ENCODE assay signal across 24 cellular contexts in genomic region chr7:22216309-22216708, GRCh38.
DNase-seq lines count a peak whose midpoint lies in the region; ATAC-seq, FAIRE-seq and TF ChIP-seq lines count a peak whose summit lies in the region.
"Had no signal": no experiment of that assay in that cellular context is flagged by ENCODE, and none has a peak within 500 bp of the region (broad histone marks: within the 10 kb centered on the region; RNA-seq: fewer than 3 reads in every experiment).

No MANE protein-coding gene starts in this region.

- no peak for TF ChIP-seq RAD21 in HepG2 (CRISPR knock-in tag; IDR thresholded peaks at IDR 0.05)

- H3K27ac ChIP-seq in left ventricle myocardium inferior (replicated peaks) (peak overlapping the region; percentile 90), HepG2 (ENCODE audit: extremely low read length, insufficient read depth, low read length) (no peak overlapping the region), small intestine (ENCODE audit: low read depth in 1 of 2, low read length in 1 of 2) (no peak overlapping the region), aorta (ENCODE audit: low read depth in 1 of 2, low read length in 2 of 2) (peak overlapping the region; percentile 89 to 90)

- H2AFZ ChIP-seq in HepG2 (ENCODE audit: low read length) = no peak overlapping the region

- CTCF ChIA-PET in HepG2 (lab: Yijun Ruan, JAX; ENCODE audit: low intra/inter-chr PET ratio, low total read pairs) = no interaction called here

- H3K27me3 ChIP-seq in left ventricle myocardium inferior (ENCODE audit: low read depth) (no peaks in the 10 kb centered on the region), HepG2 (ENCODE audit: control insufficient read depth in 1 of 2, insufficient read depth in 2 of 2, low read length in 2 of 2) (no peaks in the 10 kb centered on the region), small intestine (ENCODE audit: control insufficient read depth in 2 of 2, insufficient read depth in 2 of 2, low read length in 2 of 2) (no peaks in the 10 kb centered on the region), aorta (ENCODE audit: control insufficient read depth in 1 of 2, insufficient read depth in 2 of 2, low read length in 1 of 2) (no peaks in the 10 kb centered on the region)
- H3K27me3 ChIP-seq: MG63, thyroid gland had no signal

- TF ChIP-seq EP300 in HepG2 (IDR thresholded peaks at IDR 0.05; ENCODE audit: low read depth in 2 of 2, low read length in 2 of 2) = no peak
- TF ChIP-seq EP300 in HepG2 (CRISPR knock-in tag; IDR thresholded peaks at IDR 0.05; ENCODE audit: borderline replicate concordance) = no peak

- FAIRE-seq in HepG2 (lab: Jason Lieb, UNC) (no peak), small intestine (lab: Jason Lieb, UNC) (no peak)
- FAIRE-seq: A204.1, astrocyte had no signal

- WGBS in HepG2 (ENCODE audit: low lambda C conversion rate) = 50% methylated on average over 1 of the region's 1 CpG
- WGBS in small intestine, 3 donors = 7 to 47% (median 22%) methylated on average over 1 of the region's 1 CpG
- 7 to 10% methylated on average over 1 of the region's 1 CpG for WGBS in aorta, 2 donors

- no peak for ATAC-seq in left cardiac atrium
- ATAC-seq in HepG2 = peak; percentile 72
- no peak for ATAC-seq in aorta (ENCODE audit: low FRiP score)
- ATAC-seq: activated naive CD4-positive, alpha-beta T cell treated with anti-CD3 and anti-CD28 coated beads, Interleukin-2, amount 50 U/mL, for 72 hours; CD8-positive, alpha-beta T cell; stimulated activated effector memory CD8-positive, alpha-beta T cell treated with anti-CD3 and anti-CD28 coated beads, Interleukin-12 subunit alpha, Interleukin-12 subunit beta, amount 100 ng/mL, for 72 hours had no signal

- no peak for TF ChIP-seq CTCF in left ventricle myocardium inferior (IDR thresholded peaks at IDR 0.05; ENCODE audit: borderline replicate concordance)
- TF ChIP-seq CTCF in HepG2 (CRISPR knock-in tag; IDR thresholded peaks at IDR 0.05) = no peak

- no peak overlapping the region for H3K9ac ChIP-seq in HepG2 (ENCODE audit: insufficient read depth, low read depth, low read length)

- TF ChIP-seq POLR2A in HepG2 (IDR thresholded peaks at IDR 0.05; ENCODE audit: insufficient read depth in 1 of 2, low read depth in 2 of 2, low read length in 2 of 2) = no peak

- POLR2A ChIA-PET in HepG2 (lab: Yijun Ruan, JAX) = no interaction called here

- H3K4me3 ChIP-seq in left ventricle myocardium inferior (peak overlapping the region; percentile 66), HepG2 (replicated peaks in 1 of 3; ENCODE audit: insufficient read depth in 1 of 3, low read depth in 2 of 3, low read length in 3 of 3) (no peak overlapping the region), small intestine (ENCODE audit: low read depth in 1 of 2, low read length in 2 of 2) (no peak overlapping the region), aorta (ENCODE audit: low read length in 2 of 2) (no peak overlapping the region)
- H3K4me3 ChIP-seq: MG63, prostate gland, smooth muscle cell, thyroid gland had no signal

- H4K20me1 ChIP-seq in HepG2 (ENCODE audit: insufficient read depth, low read length) = no peaks in the 10 kb centered on the region; the same call in 1 of the 2 replicates

- intact Hi-C loops in left ventricle myocardium inferior (cut with micrococcal nuclease) (no loop called here), left cardiac atrium (cut with DNase I) (loop anchor here in 1 of 2 donors (5.0 kb wide), 1 partner anchor 89 kb away; no protein-coding TSS in a partner anchor), HepG2 (cut with micrococcal nuclease; ENCODE audit: unreplicated experiment) (no loop called here), aorta (cut with DNase I) (no loop called here)

- H3K4me1 ChIP-seq in left ventricle myocardium inferior (peaks cover 75% of the 10 kb centered on the region), HepG2 (ENCODE audit: insufficient read depth, low read length) (peaks cover 29% of the 10 kb centered on the region), small intestine (ENCODE audit: control insufficient read depth in 2 of 2, insufficient read depth in 1 of 2, low read depth in 1 of 2, low read length in 1 of 2) (no peaks in the 10 kb centered on the region), aorta (ENCODE audit: control insufficient read depth in 1 of 2, insufficient read depth in 2 of 2, low read length in 2 of 2) (peaks cover 5 to 28% of the 10 kb centered on the region in 2 donors)
- H3K4me1 ChIP-seq: prostate gland, thyroid gland had no signal

- H3K79me2 ChIP-seq in HepG2 (ENCODE audit: insufficient read depth, low read length) = no peaks in the 10 kb centered on the region

- H3K9me3 ChIP-seq in left ventricle myocardium inferior (replicated peaks) = no peaks in the 10 kb centered on the region
- H3K9me3 ChIP-seq in HepG2 (ENCODE audit: low read length) = no peaks in the 10 kb centered on the region
- no peaks in the 10 kb centered on the region for H3K9me3 ChIP-seq in small intestine (ENCODE audit: control insufficient read depth, low read depth)
- peaks cover 1% of the 10 kb centered on the region for H3K9me3 ChIP-seq in aorta (ENCODE audit: control insufficient read depth, low read length)
- H3K9me3 ChIP-seq: MG63, prostate gland, thyroid gland had no signal

- no peaks in the 10 kb centered on the region for H3K36me3 ChIP-seq in left ventricle myocardium inferior
- H3K36me3 ChIP-seq in HepG2 (replicated peaks in 1 of 2; ENCODE audit: control insufficient read depth in 1 of 2, insufficient read depth in 2 of 2, low read length in 2 of 2) = peaks cover 14 to 64% of the 10 kb centered on the region in 2 experiments
- peaks cover 0 to 4% of the 10 kb centered on the region in 2 donors for H3K36me3 ChIP-seq in small intestine (ENCODE audit: control insufficient read depth in 2 of 2, insufficient read depth in 2 of 2, low read length in 2 of 2)
- H3K36me3 ChIP-seq in aorta (ENCODE audit: control insufficient read depth in 1 of 2, insufficient read depth in 2 of 2, low read length in 1 of 2) = no peaks in the 10 kb centered on the region
- H3K36me3 ChIP-seq: MG63, prostate gland, thyroid gland had no signal

- in situ Hi-C loops in HepG2 (cut with HindIII; ENCODE audit: extremely low pct_ligation_motif_present, low pct_unique_long_range_greater_than_20kb) = no loop called here

- no TSS peak for BruUV-seq in HepG2 (replicated peaks; lab: Mats Ljungman, UMichigan)

- no peak overlapping the region for H3K4me2 ChIP-seq in HepG2 (ENCODE audit: low read depth, low read length)
- H3K4me2 ChIP-seq: smooth muscle cell had no signal

- DNase-seq in left ventricle myocardium inferior = no peak
- DNase-seq in left cardiac atrium = no peak
- peak; percentile 23 for DNase-seq in HepG2 (ENCODE audit: low spot score)
- peak; percentile 72 for DNase-seq in small intestine
- DNase-seq in aorta = no peak
- no peak for DNase-seq in activated CD4-positive, alpha-beta T cell treated with anti-CD3 and anti-CD28 coated beads for 1 hour
- no peak for DNase-seq in NCI-H2107 (lab: John Stamatoyannopoulos, UW)
- DNase-seq in NCI-H187 treated with DMSO at 0.1 percent for 48 hours (lab: John Stamatoyannopoulos, UW) = no peak
- DNase-seq: activated CD4-positive, alpha-beta T cell treated with anti-CD3 and anti-CD28 coated beads, Interleukin-2, amount 50 U/mL, for 1 hour; activated CD8-positive, alpha-beta memory T cell treated with anti-CD3 and anti-CD28 coated beads, Interleukin-2, amount 50 U/mL, for 4 hours; CD8-positive, alpha-beta T cell; DMS153; effector CD4-positive, alpha-beta T cell; foreskin melanocyte; MG63; NCI-H2081; NCI-H82; thyroid gland had no signal

TF ChIP-seq in HepG2, 621 proteins besides CTCF, POLR2A, EP300 and RAD21:
- peak; percentile 64 for TF ChIP-seq FOSL2 (CRISPR knock-in tag; IDR thresholded peaks at IDR 0.05)
- no peak for TF ChIP-seq HDAC2 (CRISPR knock-in tag; IDR thresholded peaks at IDR 0.05)
- TF ChIP-seq ARID5B (CRISPR knock-in tag; IDR thresholded peaks at IDR 0.05) = 0 out of 2 replicates have a peak, but pooled peaks have one; percentile 16
- no peak for TF ChIP-seq NR2F6 (IDR thresholded peaks at IDR 0.05)
- TF ChIP-seq NR2F6 (CRISPR knock-in tag; IDR thresholded peaks at IDR 0.05) = 0 out of 2 replicates have a peak, but pooled peaks have one; percentile 22
- TF ChIP-seq NR2F1 (CRISPR knock-in tag; IDR thresholded peaks at IDR 0.05) = peak in 1 of 2 experiments; percentile 32; a peak in 3 of 4 replicates
- TF ChIP-seq ZFAT (CRISPR knock-in tag; conservative IDR thresholded peaks at IDR 0.05) = no peak
- TF ChIP-seq ZNF580 (CRISPR knock-in tag; IDR thresholded peaks at IDR 0.05; ENCODE audit: borderline replicate concordance, low read depth) = no peak
- TF ChIP-seq TEAD3 (CRISPR knock-in tag; optimal IDR thresholded peaks at IDR 0.05; ENCODE audit: borderline replicate concordance) = peak; percentile 17

Comparison
In these comparisons a context has a peak if more than half of its experiments do, and no peak if none do; other contexts are left out.
1. DNase-seq: peak in HepG2 (single experiment) and small intestine (single experiment); none in left ventricle myocardium inferior (single experiment), left cardiac atrium (single experiment), aorta (0 of 2), activated CD4-positive, alpha-beta T cell treated with anti-CD3 and anti-CD28 coated beads for 1 hour (single experiment), NCI-H2107 (single experiment) and NCI-H187 treated with DMSO at 0.1 percent for 48 hours (single experiment).
2. H3K27ac ChIP-seq: peak in left ventricle myocardium inferior (single experiment) and aorta (2 of 2); none in HepG2 (single experiment) and small intestine (0 of 2).